Comparison of ENCODE assay signal across 22 cellular contexts in the genomic region with DNA sequence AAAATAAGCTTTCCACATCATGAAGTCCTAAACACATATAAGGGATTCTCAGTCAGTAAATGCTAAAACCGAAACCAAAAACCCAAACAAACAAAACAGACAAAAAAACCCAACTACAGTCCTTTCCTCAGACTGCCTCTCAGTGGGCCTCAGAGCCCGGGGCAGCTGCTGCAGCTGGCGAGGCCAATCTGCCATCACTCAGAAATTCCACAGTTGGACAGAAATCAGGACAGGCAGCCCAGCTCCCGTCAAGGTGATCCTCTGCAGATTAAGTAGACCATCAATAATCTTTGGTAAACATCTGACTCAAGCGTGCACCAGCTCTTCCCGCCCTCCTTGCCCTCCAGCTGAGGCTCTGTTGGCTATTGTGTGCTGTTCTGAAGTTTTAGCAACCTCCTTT.
DNase-seq lines count a peak whose midpoint lies in the region; ATAC-seq, FAIRE-seq and TF ChIP-seq lines count a peak whose summit lies in the region.
"Had no signal": no experiment of that assay in that cellular context is flagged by ENCODE, and none has a peak within 500 bp of the region (broad histone marks: within the 10 kb centered on the region; RNA-seq: fewer than 3 reads in every experiment).

No MANE protein-coding gene starts in this region.

- whole genome bisulfite sequencing in pancreas, 2 donors: 55 to 56% methylated on average over 6 of the region's 6 CpGs

- no peaks in the 10 kb centered on the region for H3K4me1 ChIP-seq in pancreas
- H3K4me1 ChIP-seq: heart right ventricle had no signal

- DNase-seq in DMS79 treated with DMSO at 0.1 percent for 48 hours (lab: John Stamatoyannopoulos, UW): peak; percentile 37
- DNase-seq in DMS79 (lab: John Stamatoyannopoulos, UW): no peak
- peak; percentile 0 for DNase-seq in OCI-M1 (lab: John Stamatoyannopoulos, UW)
- peak; percentile 36 for DNase-seq in epithelial cell of esophagus (ENCODE audit: low read depth)
- DNase-seq in pancreas: peak in 1 of 6 donors; percentile 14
- DNase-seq in NOMO-1 (lab: John Stamatoyannopoulos, UW; ENCODE audit: unreplicated experiment in 2 of 2): no peak
- DNase-seq: activated CD4-positive, CD25-positive, alpha-beta regulatory T cell treated with anti-CD3 and anti-CD28 coated beads, Interleukin-2, amount 50 U/mL, for 72 hours; activated CD8-positive, alpha-beta memory T cell treated with anti-CD3 and anti-CD28 coated beads for 24 hours; activated naive CD4-positive, alpha-beta T cell treated with anti-CD3 and anti-CD28 coated beads, Interleukin-2, amount 50 U/mL, for 16 hours; activated T-cell treated with anti-CD3 and anti-CD28 coated beads, Interleukin-2, amount 50 U/mL, for 4 hours; AML-193; effector memory CD4-positive, alpha-beta T cell; heart right ventricle; immature natural killer cell; NCI-H1105 treated with DMSO at 0.1 percent for 48 hours; NK-92 treated with Interleukin-12 subunit alpha and Interleukin-12 subunit beta, amount 100 ng/mL, for 24 hours; RPMI8226; substantia nigra; T-helper 9 cell had no signal

- intact Hi-C loops in pancreas (cut with DNase I): no loop called here

- TF ChIP-seq CTCF in epithelial cell of esophagus (IDR thresholded peaks at IDR 0.05; ENCODE audit: insufficient read depth, low read depth, low read length, missing control alignments): no peak
- no peak for TF ChIP-seq CTCF in pancreas (IDR thresholded peaks at IDR 0.05)

- no peak overlapping the region for H3K27ac ChIP-seq in pancreas
- H3K27ac ChIP-seq: 22Rv1, heart right ventricle had no signal

- H3K4me3 ChIP-seq in epithelial cell of esophagus (ENCODE audit: low read length) (no peak overlapping the region), pancreas (no peak overlapping the region)
- H3K4me3 ChIP-seq: heart right ventricle had no signal

- no peak for FAIRE-seq in pancreas (lab: Jason Lieb, UNC)

- H3K9me3 ChIP-seq in pancreas: no peaks in the 10 kb centered on the region
- H3K9me3 ChIP-seq: heart right ventricle had no signal

- no peaks in the 10 kb centered on the region for H3K27me3 ChIP-seq in pancreas
- H3K27me3 ChIP-seq: heart right ventricle had no signal

- peak in 3 of 4 donors; percentile 36 to 87 (median 79) for ATAC-seq in pancreas
- no peak for ATAC-seq in GM21423 (IDR thresholded peaks at IDR 0.05; ENCODE audit: unreplicated experiment)
- ATAC-seq in GM21723 (IDR thresholded peaks at IDR 0.05; ENCODE audit: unreplicated experiment): no peak
- ATAC-seq: activated T-cell treated with anti-CD3 and anti-CD28 coated beads, Interleukin-2, amount 50 U/mL, for 4 hours; heart right ventricle had no signal

- H3K36me3 ChIP-seq in pancreas: no peaks in the 10 kb centered on the region
- H3K36me3 ChIP-seq: heart right ventricle had no signal

Comparison
In these comparisons a context has a peak if more than half of its experiments do, and no peak if none do; other contexts are left out.
1. DNase-seq: peak in DMS79 treated with DMSO at 0.1 percent for 48 hours (single experiment), OCI-M1 (single experiment) and epithelial cell of esophagus (single experiment); none in DMS79 (single experiment) and NOMO-1 (0 of 2).
2. ATAC-seq: peak in pancreas (3 of 4); none in GM21423 (single experiment) and GM21723 (single experiment).